In genomic region chr17:18564099-18564448, GRCh38 we compare ENCODE assay signal across 8 cellular contexts.
DNase-seq lines count a peak whose midpoint lies in the region; ATAC-seq and TF ChIP-seq lines count a peak whose summit lies in the region.
"Not testable (repeated sequence)": the region's sequence is repeated elsewhere in the genome, so short reads cannot be mapped to it uniquely, and the experiment has no call there.

No MANE protein-coding gene starts in this region.

- H3K4me2 ChIP-seq in Karpas-422 (ENCODE audit: low read depth, low read length, poor library complexity, severe bottlenecking), result peak overlapping the region; percentile 40
- H3K4me2 ChIP-seq in PC-3 (ENCODE audit: low read length), result peak overlapping the region; percentile 38; the same call in 1 of the 2 replicates

- H3K4me1 ChIP-seq in Karpas-422 (ENCODE audit: low read length); PC-3 (ENCODE audit: insufficient read depth, low read length): not testable (repeated sequence)

- H3K27ac Mint-ChIP-seq in activated T-cell treated with anti-CD3 and anti-CD28 coated beads, Interleukin-2, amount 50 U/mL, for 24 hours, result peak overlapping the region; percentile 75

- TF ChIP-seq CTCF in PC-3 (conservative IDR thresholded peaks at IDR 0.05; ENCODE audit: low read depth, low read length) (peak; percentile 53), epithelial cell of proximal tubule (conservative IDR thresholded peaks at IDR 0.05; ENCODE audit: low read depth, low read length) (peak; percentile 58)

- H2AFZ ChIP-seq in Karpas-422 (ENCODE audit: low read length), result not testable (repeated sequence)
- 0 out of 2 replicates have a peak overlapping the region, but pooled peaks have one; percentile 55 for H2AFZ ChIP-seq in PC-3 (ENCODE audit: low read length)

- H3F3A ChIP-seq in PC-3 (ENCODE audit: low read length, unreplicated experiment), result not testable (repeated sequence)

- intact Hi-C loops in PC-3 (cut with micrococcal nuclease), result not testable (repeated sequence)

- DNase-seq in CD1c-positive myeloid dendritic cell (ENCODE audit: extremely low spot score) (peak; percentile 58), Karpas-422 (peak; percentile 70), PC-3 (peak; percentile 63), lung microvascular endothelial cell (ENCODE audit: low read depth in 2 of 2) (peak; percentile 28 to 29)
- peak; percentile 56 for DNase-seq in activated T-cell treated with anti-CD3 and anti-CD28 coated beads, Interleukin-2, amount 50 U/mL, for 24 hours
- DNase-seq in epithelial cell of proximal tubule (ENCODE audit: low read depth), result not testable (repeated sequence)
- DNase-seq in stimulated activated CD4-positive, alpha-beta T cell treated with anti-CD3 and anti-CD28 coated beads, Interleukin-2, amount 100 ng/mL, for 24 hours, result peak; percentile 20 to 25

- peak overlapping the region; percentile 22; the same call in 1 of the 2 replicates for H3K4me3 ChIP-seq in Karpas-422 (ENCODE audit: low read length)
- H3K4me3 ChIP-seq in PC-3 (ENCODE audit: low read length); epithelial cell of proximal tubule (ENCODE audit: low read depth, low read length): not testable (repeated sequence)

- not testable (repeated sequence) for H3K36me3 Mint-ChIP-seq in activated T-cell treated with anti-CD3 and anti-CD28 coated beads, Interleukin-2, amount 50 U/mL, for 24 hours (ENCODE audit: low read depth)

- H3K36me3 ChIP-seq in Karpas-422 (ENCODE audit: insufficient read depth, low read length); PC-3 (ENCODE audit: low read depth, low read length): not testable (repeated sequence)

- H3K4me3 Mint-ChIP-seq in activated T-cell treated with anti-CD3 and anti-CD28 coated beads, Interleukin-2, amount 50 U/mL, for 24 hours, result peak overlapping the region; percentile 33

- CTCF ChIA-PET in PC-3 (lab: Charles Lee), result not testable (repeated sequence)

- not testable (repeated sequence) for H3K27me3 ChIP-seq in Karpas-422 (ENCODE audit: low read length); PC-3 (ENCODE audit: low read length)

- H3K27ac ChIP-seq in Karpas-422 (ENCODE audit: low read length); PC-3 (ENCODE audit: low read length): not testable (repeated sequence)

- not testable (repeated sequence) for H3K27me3 Mint-ChIP-seq in activated T-cell treated with anti-CD3 and anti-CD28 coated beads, Interleukin-2, amount 50 U/mL, for 24 hours

- not testable (repeated sequence) for H3K9me3 Mint-ChIP-seq in activated T-cell treated with anti-CD3 and anti-CD28 coated beads, Interleukin-2, amount 50 U/mL, for 24 hours

- not testable (repeated sequence) for H3K79me2 ChIP-seq in Karpas-422 (ENCODE audit: low read length); PC-3 (ENCODE audit: low read length)

- POLR2A ChIA-PET in PC-3 (lab: Charles Lee; ENCODE audit: unreplicated experiment), result not testable (repeated sequence)

- H3K9me2 ChIP-seq in Karpas-422 (replicated peaks; ENCODE audit: insufficient read depth, low read length); PC-3 (replicated peaks; ENCODE audit: low read length): not testable (repeated sequence)

- not testable (repeated sequence) for H3K9me3 ChIP-seq in Karpas-422 (ENCODE audit: low read length); PC-3 (ENCODE audit: low read length)

- not testable (repeated sequence) for H3K9ac ChIP-seq in Karpas-422 (ENCODE audit: low read length); PC-3 (ENCODE audit: low read length)

- not testable (repeated sequence) for BruUV-seq in PC-3 (replicated peaks; lab: Mats Ljungman, UMichigan)

- not testable (repeated sequence) for H4K20me1 ChIP-seq in Karpas-422 (ENCODE audit: insufficient read depth, low read depth, low read length); PC-3 (ENCODE audit: low read length)

- ATAC-seq in GM19397 (IDR thresholded peaks at IDR 0.05; ENCODE audit: unreplicated experiment) (peak; percentile 30), PC-3 (peak; percentile 77)

- peaks cover 12% of the 10 kb centered on the region for H3K4me1 Mint-ChIP-seq in activated T-cell treated with anti-CD3 and anti-CD28 coated beads, Interleukin-2, amount 50 U/mL, for 24 hours (ENCODE audit: low read depth)
